6 cellular contexts compared by ENCODE assay signal in genomic region chr17:7216242-7217112, GRCh38. TPM values are rescaled to one million over a fixed set of nuclear protein-coding genes. Genes with fewer than 3 reads are reported as not detected.
DNase-seq lines count a peak whose midpoint lies in the region; ATAC-seq and TF ChIP-seq lines count a peak whose summit lies in the region.

No MANE protein-coding gene starts in this region.

- H3K36me3 ChIP-seq in heart right ventricle (peaks cover 0 to 8% (median 0%) of the 10 kb centered on the region in 9 donors), tibial nerve (no peaks in the 10 kb centered on the region)

- no peak for DNase-seq in activated CD8-positive, alpha-beta memory T cell treated with anti-CD3 and anti-CD28 coated beads, Interleukin-2, amount 10 ng/mL, durations not matched to agents 7 days and 5 days
- DNase-seq in activated CD8-positive, alpha-beta memory T cell treated with anti-CD3 and anti-CD28 coated beads, Interleukin-2, amount 50 U/mL, for 48 hours: no peak
- no peak for DNase-seq in heart right ventricle
- DNase-seq in tibial nerve (ENCODE audit: low spot score in 2 of 2): no peak
- no peak for DNase-seq in mucosa of gallbladder (ENCODE audit: low spot score)
- no peak for DNase-seq in middle frontal gyrus (ENCODE audit: extremely low spot score, low spot score)

- TF ChIP-seq CTCF in heart right ventricle (IDR thresholded peaks at IDR 0.05) (no peak), tibial nerve (IDR thresholded peaks at IDR 0.05) (no peak)

- peak overlapping the region; percentile 0 for H3K4me3 Mint-ChIP-seq in activated CD8-positive, alpha-beta memory T cell treated with anti-CD3 and anti-CD28 coated beads, Interleukin-2, amount 10 ng/mL, durations not matched to agents 7 days and 5 days

- no peaks in the 10 kb centered on the region for H3K9me3 ChIP-seq in heart right ventricle
- no peaks in the 10 kb centered on the region for H3K9me3 ChIP-seq in tibial nerve

- H3K4me1 ChIP-seq in heart right ventricle: peaks cover 19 to 75% (median 65%) of the 10 kb centered on the region in 9 donors
- peaks cover 0 to 78% (median 42%) of the 10 kb centered on the region in 4 donors for H3K4me1 ChIP-seq in tibial nerve

- H3K27me3 Mint-ChIP-seq in activated CD8-positive, alpha-beta memory T cell treated with anti-CD3 and anti-CD28 coated beads, Interleukin-2, amount 10 ng/mL, durations not matched to agents 7 days and 5 days: peaks cover 13% of the 10 kb centered on the region

- no peak overlapping the region for H3K27ac Mint-ChIP-seq in activated CD8-positive, alpha-beta memory T cell treated with anti-CD3 and anti-CD28 coated beads, Interleukin-2, amount 10 ng/mL, durations not matched to agents 7 days and 5 days

- H3K4me1 Mint-ChIP-seq in activated CD8-positive, alpha-beta memory T cell treated with anti-CD3 and anti-CD28 coated beads, Interleukin-2, amount 10 ng/mL, durations not matched to agents 7 days and 5 days: peaks cover 61% of the 10 kb centered on the region

- H3K36me3 Mint-ChIP-seq in activated CD8-positive, alpha-beta memory T cell treated with anti-CD3 and anti-CD28 coated beads, Interleukin-2, amount 10 ng/mL, durations not matched to agents 7 days and 5 days: no peaks in the 10 kb centered on the region

- CTCF ChIA-PET in activated CD8-positive, alpha-beta memory T cell treated with anti-CD3 and anti-CD28 coated beads, Interleukin-2, amount 10 ng/mL, durations not matched to agents 7 days and 5 days (lab: Charles Lee): interaction anchor here (0.5 kb wide), 1 partner anchor 466 kb away, joined by 3 read pairs; no protein-coding TSS in a partner anchor

- TF ChIP-seq EP300 in tibial nerve (IDR thresholded peaks at IDR 0.05): no peak

- peak overlapping the region in 9 of 10 donors; percentile 36 to 98 (median 74) for H3K27ac ChIP-seq in heart right ventricle
- peak overlapping the region in 3 of 4 donors; percentile 66 to 98 (median 97) for H3K27ac ChIP-seq in tibial nerve

- intact Hi-C loops in heart right ventricle (cut with DNase I): no loop called here

- peak overlapping the region; percentile 29 to 60 (median 52) for H3K4me3 ChIP-seq in heart right ventricle
- peak overlapping the region in 3 of 4 donors; percentile 29 to 56 (median 33) for H3K4me3 ChIP-seq in tibial nerve

- TF ChIP-seq POLR2A in tibial nerve (IDR thresholded peaks at IDR 0.05): no peak

- ATAC-seq in activated CD8-positive, alpha-beta memory T cell treated with anti-CD3 and anti-CD28 coated beads, Interleukin-2, amount 10 ng/mL, durations not matched to agents 7 days and 5 days: no peak
- no peak for ATAC-seq in heart right ventricle

- H3K9me3 Mint-ChIP-seq in activated CD8-positive, alpha-beta memory T cell treated with anti-CD3 and anti-CD28 coated beads, Interleukin-2, amount 10 ng/mL, durations not matched to agents 7 days and 5 days (ENCODE audit: low read depth): no peaks in the 10 kb centered on the region

- 36% methylated on average over 7 of the region's 7 CpGs for WGBS in heart right ventricle, 2 donors
- WGBS in tibial nerve, 2 donors: 6 to 25% methylated on average over 7 of the region's 7 CpGs

- H3K27me3 ChIP-seq in heart right ventricle (no peaks in the 10 kb centered on the region), tibial nerve (peaks cover 0 to 11% of the 10 kb centered on the region in 2 donors)

RNA-seq across cellular contexts. Expression of gene DLG4, which starts 3.2 kb away (rescaled TPM):
- total RNA-seq in activated CD8-positive, alpha-beta memory T cell treated with anti-CD3 and anti-CD28 coated beads, Interleukin-2, amount 10 ng/mL, durations not matched to agents 7 days and 5 days: 1 to 10 TPM; 4.9 to 5.3 TPM
- total RNA-seq in heart right ventricle (10 to 100 TPM; 13.0 to 22.1 (median 16.7) TPM), tibial nerve (10 to 100 TPM in 3 of 4 donors, 1 to 10 TPM in 1; 7.3 to 22.8 (median 16.1) TPM), mucosa of gallbladder (36.5 TPM)
- polyA plus RNA-seq in heart right ventricle: 10 to 100 TPM in 1 of 2 donors, 1 to 10 TPM in 1; 5.4 to 27.8 TPM

RNA-seq across cellular contexts. Expression of gene ACADVL, which starts 3.3 kb away (rescaled TPM):
- 100 to 1,000 TPM; 411 to 423 TPM for total RNA-seq in activated CD8-positive, alpha-beta memory T cell treated with anti-CD3 and anti-CD28 coated beads, Interleukin-2, amount 10 ng/mL, durations not matched to agents 7 days and 5 days
- 1,000 to 10,000 TPM in 7 of 10 donors, 100 to 1,000 TPM in 3; 951 to 2,054 (median 1,322) TPM for total RNA-seq in heart right ventricle
- polyA plus RNA-seq in heart right ventricle: 1,000 to 10,000 TPM in 1 of 2 donors, 100 to 1,000 TPM in 1; 807 to 4,806 TPM
- total RNA-seq in tibial nerve: 100 to 1,000 TPM; 565 to 850 (median 599) TPM
- total RNA-seq in mucosa of gallbladder: 914 TPM

RNA-seq across cellular contexts. Expression of gene DVL2, which starts 17.8 kb away (rescaled TPM):
- total RNA-seq in activated CD8-positive, alpha-beta memory T cell treated with anti-CD3 and anti-CD28 coated beads, Interleukin-2, amount 10 ng/mL, durations not matched to agents 7 days and 5 days: 10 to 100 TPM; 52.7 to 62.0 TPM
- total RNA-seq in heart right ventricle: 10 to 100 TPM; 14.1 to 25.6 (median 18.0) TPM
- 10 to 100 TPM in 1 of 2 donors, 1 to 10 TPM in 1; 10.0 to 23.0 TPM for polyA plus RNA-seq in heart right ventricle
- 10 to 100 TPM; 41.4 to 51.2 (median 46.7) TPM for total RNA-seq in tibial nerve
- 60.9 TPM for total RNA-seq in mucosa of gallbladder

RNA-seq across cellular contexts. Expression of gene PHF23, which starts 22.8 kb away (rescaled TPM):
- total RNA-seq in activated CD8-positive, alpha-beta memory T cell treated with anti-CD3 and anti-CD28 coated beads, Interleukin-2, amount 10 ng/mL, durations not matched to agents 7 days and 5 days: 10 to 100 TPM; 42.1 to 53.2 TPM
- total RNA-seq in heart right ventricle (10 to 100 TPM; 17.7 to 24.5 (median 22.6) TPM), tibial nerve (10 to 100 TPM; 20.3 to 29.7 (median 23.3) TPM), mucosa of gallbladder (32.3 TPM)
- polyA plus RNA-seq in heart right ventricle: 10 to 100 TPM; 16.1 to 25.0 TPM

RNA-seq across cellular contexts. Expression of gene GABARAP, which starts 25.8 kb away (rescaled TPM):
- total RNA-seq in activated CD8-positive, alpha-beta memory T cell treated with anti-CD3 and anti-CD28 coated beads, Interleukin-2, amount 10 ng/mL, durations not matched to agents 7 days and 5 days: 100 to 1,000 TPM; 207 to 231 TPM
- 100 to 1,000 TPM; 440 to 567 (median 501) TPM for total RNA-seq in heart right ventricle
- polyA plus RNA-seq in heart right ventricle: 100 to 1,000 TPM; 540 to 733 TPM
- 100 to 1,000 TPM; 402 to 515 (median 456) TPM for total RNA-seq in tibial nerve
- total RNA-seq in mucosa of gallbladder: 587 TPM
